24 cellular contexts compared by ENCODE assay signal in the genomic region with DNA sequence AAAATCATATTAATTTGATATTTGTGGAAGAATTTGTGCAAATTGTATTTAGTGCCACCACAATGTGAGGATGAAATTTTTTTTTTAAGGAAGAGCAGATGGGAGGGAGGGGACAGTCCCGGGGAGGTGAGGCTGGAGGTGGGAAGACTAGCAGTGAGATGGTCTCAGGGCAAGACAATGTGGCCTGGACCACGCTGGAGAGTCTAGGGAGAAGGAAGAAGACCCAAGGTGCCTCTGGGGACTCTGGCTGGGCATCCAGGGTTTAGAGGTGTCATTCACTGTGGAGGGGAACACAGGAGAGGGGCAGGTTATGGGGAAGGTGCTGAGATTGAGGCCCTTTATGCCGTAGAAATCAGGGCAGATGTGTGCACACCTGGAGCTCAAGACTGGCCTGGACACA. TPM values are rescaled to one million over a fixed set of nuclear protein-coding genes. Genes with fewer than 3 reads are reported as not detected.
A peak's percentile ranks its signal among the peaks of the same experiment; 100 is the strongest.
DNase-seq lines count a peak whose midpoint lies in the region; ATAC-seq, FAIRE-seq and TF ChIP-seq lines count a peak whose summit lies in the region.
"Had no signal": no experiment of that assay in that cellular context is flagged by ENCODE, and none has a peak within 500 bp of the region (broad histone marks: within the 10 kb centered on the region; RNA-seq: fewer than 3 reads in every experiment).

No MANE protein-coding gene starts in this region.

- H3K4me3 Mint-ChIP-seq in activated naive CD4-positive, alpha-beta T cell treated with anti-CD3 and anti-CD28 coated beads, Interleukin-2, amount 50 U/mL, for 24 hours, result no peak overlapping the region
- H3K4me3 Mint-ChIP-seq in activated naive CD4-positive, alpha-beta T cell treated with anti-CD3 and anti-CD28 coated beads for 36 hours, result no peak overlapping the region
- H3K4me3 Mint-ChIP-seq in astrocyte (ENCODE audit: unreplicated experiment), result no peak overlapping the region
- H3K4me3 Mint-ChIP-seq in naive thymus-derived CD4-positive, alpha-beta T cell, result peak overlapping the region in 1 of 10 donors; percentile 33
- H3K4me3 Mint-ChIP-seq: mesothelial cell of epicardium had no signal

- H3K4me3 ChIP-seq in astrocyte (ENCODE audit: insufficient read depth, low read depth, low read length), result no peak overlapping the region
- no peak overlapping the region for H3K4me3 ChIP-seq in naive thymus-derived CD4-positive, alpha-beta T cell (ENCODE audit: low read length)
- no peak overlapping the region for H3K4me3 ChIP-seq in transverse colon
- H3K4me3 ChIP-seq in ascending aorta, result no peak overlapping the region
- H3K4me3 ChIP-seq: A549, psoas muscle, smooth muscle cell had no signal

- TF ChIP-seq POLR2A in transverse colon (IDR thresholded peaks at IDR 0.05), result no peak

- FAIRE-seq in astrocyte (lab: Jason Lieb, UNC), result no peak
- FAIRE-seq: A549, D721Med, urothelium cell line had no signal

- TF ChIP-seq CTCF in astrocyte (IDR thresholded peaks at IDR 0.05; ENCODE audit: insufficient read depth, low read depth, low read length) (no peak), transverse colon (IDR thresholded peaks at IDR 0.05) (no peak), ascending aorta (IDR thresholded peaks at IDR 0.05) (no peak)

- CTCF ChIA-PET in activated naive CD4-positive, alpha-beta T cell treated with anti-CD3 and anti-CD28 coated beads for 36 hours (lab: Charles Lee), result interaction anchor here (0.6 kb wide), 2 partner anchors 11 to 41 kb away, joined by 3 read pairs; a partner anchor contains a TSS
- CTCF ChIA-PET in naive thymus-derived CD4-positive, alpha-beta T cell (lab: Charles Lee), result no interaction called here

- no peaks in the 10 kb centered on the region for H3K27me3 ChIP-seq in astrocyte (ENCODE audit: insufficient read depth, low read length)
- no peaks in the 10 kb centered on the region for H3K27me3 ChIP-seq in naive thymus-derived CD4-positive, alpha-beta T cell (ENCODE audit: control insufficient read depth in 2 of 2, insufficient read depth in 2 of 2, low read length in 2 of 2)
- H3K27me3 ChIP-seq in transverse colon, result no peaks in the 10 kb centered on the region
- H3K27me3 ChIP-seq in ascending aorta, result no peaks in the 10 kb centered on the region
- H3K27me3 ChIP-seq: foreskin keratinocyte had no signal

- no peaks in the 10 kb centered on the region for H3K9me3 ChIP-seq in astrocyte (ENCODE audit: insufficient read depth, low read depth, low read length)
- no peaks in the 10 kb centered on the region for H3K9me3 ChIP-seq in naive thymus-derived CD4-positive, alpha-beta T cell (ENCODE audit: control insufficient read depth in 2 of 3, low read length in 3 of 3)
- H3K9me3 ChIP-seq in transverse colon, result no peaks in the 10 kb centered on the region
- H3K9me3 ChIP-seq in ascending aorta, result no peaks in the 10 kb centered on the region
- H3K9me3 ChIP-seq: A549, psoas muscle had no signal

- TF ChIP-seq EP300 in transverse colon (IDR thresholded peaks at IDR 0.05; ENCODE audit: low read depth), result no peak

- H3K9ac ChIP-seq in astrocyte (ENCODE audit: low read length), result no peak overlapping the region

- intact Hi-C loops in activated naive CD4-positive, alpha-beta T cell treated with anti-CD3 and anti-CD28 coated beads for 36 hours (cut with micrococcal nuclease), result loop anchor here (5.0 kb wide), 1 partner anchor 95 kb away; a partner anchor contains a TSS
- intact Hi-C loops in naive thymus-derived CD4-positive, alpha-beta T cell (cut with micrococcal nuclease), result no loop called here
- intact Hi-C loops in transverse colon (cut with DNase I; ENCODE audit: low total_unique reads), result loop anchor here (5.0 kb wide), 1 partner anchor 115 kb away; no protein-coding TSS in a partner anchor
- intact Hi-C loops in ascending aorta (cut with DNase I), result no loop called here

- no peaks in the 10 kb centered on the region for H3K79me2 ChIP-seq in astrocyte (ENCODE audit: insufficient read depth, low read length)

- H3K4me1 ChIP-seq in astrocyte (ENCODE audit: insufficient read depth, low read length) (peaks cover 12% of the 10 kb centered on the region), transverse colon (peaks cover 0 to 9% (median 2%) of the 10 kb centered on the region in 4 donors), ascending aorta (peaks cover 0 to 3% of the 10 kb centered on the region in 2 donors)
- peaks cover 3 to 24% of the 10 kb centered on the region in 2 donors for H3K4me1 ChIP-seq in naive thymus-derived CD4-positive, alpha-beta T cell (ENCODE audit: control insufficient read depth in 2 of 2, insufficient read depth in 2 of 2, low read length in 2 of 2)
- H3K4me1 ChIP-seq: psoas muscle had no signal

- in situ Hi-C loops in transverse colon (cut with MboI; ENCODE audit: low pct_ligation_motif_present in 1 of 4, low pct_unique_long_range_greater_than_20kb in 1 of 4, low sequenced_read_pairs in 3 of 4), result loop anchor here in 3 of 4 donors (5.0 to 25.0 kb wide), 4 partner anchors 113 to 350 kb away; no protein-coding TSS in a partner anchor

- peaks cover 44% of the 10 kb centered on the region for H3K4me1 Mint-ChIP-seq in activated naive CD4-positive, alpha-beta T cell treated with anti-CD3 and anti-CD28 coated beads, Interleukin-2, amount 50 U/mL, for 24 hours
- H3K4me1 Mint-ChIP-seq in activated naive CD4-positive, alpha-beta T cell treated with anti-CD3 and anti-CD28 coated beads for 36 hours (ENCODE audit: low read depth), result peaks cover 34% of the 10 kb centered on the region
- H3K4me1 Mint-ChIP-seq in astrocyte (ENCODE audit: low read depth, unreplicated experiment), result peaks cover 9% of the 10 kb centered on the region
- peaks cover 17 to 59% (median 43%) of the 10 kb centered on the region in 7 donors for H3K4me1 Mint-ChIP-seq in naive thymus-derived CD4-positive, alpha-beta T cell

- H3K27ac ChIP-seq in astrocyte (ENCODE audit: low read depth, low read length), result no peak overlapping the region
- no peak overlapping the region for H3K27ac ChIP-seq in naive thymus-derived CD4-positive, alpha-beta T cell (ENCODE audit: low read depth, low read length)
- H3K27ac ChIP-seq in transverse colon, result peak overlapping the region; percentile 50 to 66 (median 55)
- H3K27ac ChIP-seq in ascending aorta, result peak overlapping the region in 1 of 2 donors; percentile 43
- H3K27ac ChIP-seq: A549, foreskin keratinocyte had no signal

- no peaks in the 10 kb centered on the region for H3K9me3 Mint-ChIP-seq in activated naive CD4-positive, alpha-beta T cell treated with anti-CD3 and anti-CD28 coated beads, Interleukin-2, amount 50 U/mL, for 24 hours
- H3K9me3 Mint-ChIP-seq in activated naive CD4-positive, alpha-beta T cell treated with anti-CD3 and anti-CD28 coated beads for 36 hours, result no peaks in the 10 kb centered on the region
- H3K9me3 Mint-ChIP-seq in astrocyte (ENCODE audit: unreplicated experiment), result no peaks in the 10 kb centered on the region
- H3K9me3 Mint-ChIP-seq in naive thymus-derived CD4-positive, alpha-beta T cell, result no peaks in the 10 kb centered on the region
- H3K9me3 Mint-ChIP-seq: mesothelial cell of epicardium had no signal

- no peak for DNase-seq in activated naive CD4-positive, alpha-beta T cell treated with anti-CD3 and anti-CD28 coated beads for 36 hours
- DNase-seq in astrocyte (ENCODE audit: low read depth) (no peak), transverse colon (no peak), ascending aorta (ENCODE audit: low spot score in 2 of 2) (no peak)
- DNase-seq in naive thymus-derived CD4-positive, alpha-beta T cell, result no peak
- DNase-seq: activated CD4-positive, alpha-beta T cell treated with anti-CD3 and anti-CD28 coated beads for 48 hours; activated CD8-positive, alpha-beta memory T cell treated with anti-CD3 and anti-CD28 coated beads, Interleukin-2, amount 50 U/mL, for 48 hours; activated effector memory CD4-positive, alpha-beta T cell treated with anti-CD3 and anti-CD28 coated beads, Interleukin-2, amount 50 U/mL, for 16 hours; caudate nucleus; EL; foreskin keratinocyte; NCI-H146; NCI-H2171; NCI-H524 treated with DMSO at 0.1 percent for 48 hours; psoas muscle; stimulated activated CD4-positive, alpha-beta T cell treated with anti-CD3 and anti-CD28 coated beads, Interleukin-4, amount 100 ng/mL, for 24 hours had no signal

- H3K4me2 ChIP-seq in astrocyte (ENCODE audit: low read length), result no peak overlapping the region
- H3K4me2 ChIP-seq: A549 had no signal

- POLR2A ChIA-PET in naive thymus-derived CD4-positive, alpha-beta T cell (lab: Charles Lee), result no interaction called here

- no peak for ATAC-seq in naive thymus-derived CD4-positive, alpha-beta T cell
- ATAC-seq in GM21737 (IDR thresholded peaks at IDR 0.05; ENCODE audit: unreplicated experiment) (no peak), HG02852 (IDR thresholded peaks at IDR 0.05; ENCODE audit: unreplicated experiment) (no peak)
- ATAC-seq: A549, foreskin keratinocyte had no signal

- H3K36me3 Mint-ChIP-seq in activated naive CD4-positive, alpha-beta T cell treated with anti-CD3 and anti-CD28 coated beads, Interleukin-2, amount 50 U/mL, for 24 hours, result no peaks in the 10 kb centered on the region
- no peaks in the 10 kb centered on the region for H3K36me3 Mint-ChIP-seq in activated naive CD4-positive, alpha-beta T cell treated with anti-CD3 and anti-CD28 coated beads for 36 hours (ENCODE audit: low read depth)
- H3K36me3 Mint-ChIP-seq in astrocyte (ENCODE audit: low read depth, unreplicated experiment), result no peaks in the 10 kb centered on the region
- H3K36me3 Mint-ChIP-seq in naive thymus-derived CD4-positive, alpha-beta T cell, result peaks cover 0 to 2% (median 0%) of the 10 kb centered on the region in 5 donors
- H3K36me3 Mint-ChIP-seq: mesothelial cell of epicardium had no signal

- no peaks in the 10 kb centered on the region for H3K27me3 Mint-ChIP-seq in activated naive CD4-positive, alpha-beta T cell treated with anti-CD3 and anti-CD28 coated beads, Interleukin-2, amount 50 U/mL, for 24 hours
- no peaks in the 10 kb centered on the region for H3K27me3 Mint-ChIP-seq in activated naive CD4-positive, alpha-beta T cell treated with anti-CD3 and anti-CD28 coated beads for 36 hours (ENCODE audit: low read depth)
- peaks cover 6% of the 10 kb centered on the region for H3K27me3 Mint-ChIP-seq in astrocyte (ENCODE audit: low read depth, unreplicated experiment)
- no peaks in the 10 kb centered on the region for H3K27me3 Mint-ChIP-seq in naive thymus-derived CD4-positive, alpha-beta T cell

- no peaks in the 10 kb centered on the region for H3K36me3 ChIP-seq in astrocyte (ENCODE audit: insufficient read depth, low read length)
- no peaks in the 10 kb centered on the region for H3K36me3 ChIP-seq in naive thymus-derived CD4-positive, alpha-beta T cell (ENCODE audit: control insufficient read depth in 2 of 3, insufficient read depth in 3 of 3, low read length in 3 of 3)
- H3K36me3 ChIP-seq in transverse colon, result no peaks in the 10 kb centered on the region
- no peaks in the 10 kb centered on the region for H3K36me3 ChIP-seq in ascending aorta

- peak overlapping the region; percentile 55 for H3K27ac Mint-ChIP-seq in activated naive CD4-positive, alpha-beta T cell treated with anti-CD3 and anti-CD28 coated beads, Interleukin-2, amount 50 U/mL, for 24 hours
- no peak overlapping the region for H3K27ac Mint-ChIP-seq in activated naive CD4-positive, alpha-beta T cell treated with anti-CD3 and anti-CD28 coated beads for 36 hours
- no peak overlapping the region for H3K27ac Mint-ChIP-seq in astrocyte (ENCODE audit: unreplicated experiment)
- peak overlapping the region in 5 of 9 donors; percentile 1 to 69 (median 39) for H3K27ac Mint-ChIP-seq in naive thymus-derived CD4-positive, alpha-beta T cell
- H3K27ac Mint-ChIP-seq: mesothelial cell of epicardium had no signal

- H4K20me1 ChIP-seq in astrocyte (ENCODE audit: insufficient read depth, low read length), result no peaks in the 10 kb centered on the region

- WGBS in transverse colon (ENCODE audit: low coverage in 1 of 2), 2 donors, result 77 to 100% methylated on average over 1 to 3 of the region's 3 CpGs

- peak overlapping the region; percentile 14 for H2AFZ ChIP-seq in astrocyte (ENCODE audit: low read depth, low read length)

RNA-seq across cellular contexts. Expression of a gene that starts 10.3 kb away (rescaled TPM):
- total RNA-seq in activated naive CD4-positive, alpha-beta T cell treated with anti-CD3 and anti-CD28 coated beads for 36 hours, result 10 to 100 TPM; 12.9 to 17.5 TPM
- total RNA-seq in astrocyte (0.79 and 1.3 TPM in 2 replicates), transverse colon (10 to 100 TPM in 3 of 4 donors, under 1 TPM in 1; 1.00 to 27.9 (median 18.6) TPM), ascending aorta (206 TPM)
- total RNA-seq in naive thymus-derived CD4-positive, alpha-beta T cell, result 100 to 1,000 TPM in 1 of 5 experiments, 10 to 100 TPM in 4; 48.8 to 234 (median 72.3) TPM
- 10 to 100 TPM; 24.8 to 97.1 TPM for polyA plus RNA-seq in naive thymus-derived CD4-positive, alpha-beta T cell

RNA-seq across cellular contexts. Expression of a gene that starts 31.4 kb away (rescaled TPM):
- 10 to 100 TPM; 34.1 to 35.8 TPM for total RNA-seq in activated naive CD4-positive, alpha-beta T cell treated with anti-CD3 and anti-CD28 coated beads for 36 hours
- 35.6 and 37.6 TPM in 2 replicates for total RNA-seq in astrocyte
- total RNA-seq in naive thymus-derived CD4-positive, alpha-beta T cell, result 10 to 100 TPM; 17.5 to 60.2 (median 39.5) TPM
- polyA plus RNA-seq in naive thymus-derived CD4-positive, alpha-beta T cell, result 10 to 100 TPM; 37.4 to 45.8 TPM
- total RNA-seq in transverse colon, result 10 to 100 TPM; 15.1 to 32.9 (median 28.0) TPM
- total RNA-seq in ascending aorta, result 7.1 TPM

RNA-seq across cellular contexts. Expression of a gene that starts 52.4 kb away (rescaled TPM):
- total RNA-seq in activated naive CD4-positive, alpha-beta T cell treated with anti-CD3 and anti-CD28 coated beads for 36 hours, result 10 to 100 TPM; 62.9 to 76.7 TPM
- 18.0 and 19.4 TPM in 2 replicates for total RNA-seq in astrocyte
- total RNA-seq in naive thymus-derived CD4-positive, alpha-beta T cell, result 10 to 100 TPM; 20.6 to 72.4 (median 58.6) TPM
- polyA plus RNA-seq in naive thymus-derived CD4-positive, alpha-beta T cell, result 100 to 1,000 TPM; 224 to 235 TPM
- 10 to 100 TPM in 3 of 4 donors, 1 to 10 TPM in 1; 2.0 to 26.6 (median 16.6) TPM for total RNA-seq in transverse colon
- total RNA-seq in ascending aorta, result 36.8 TPM

Comparison
In these comparisons a context has a peak if more than half of its experiments do, and no peak if none do; other contexts are left out.
1. H3K27ac Mint-ChIP-seq: peak in activated naive CD4-positive, alpha-beta T cell treated with anti-CD3 and anti-CD28 coated beads, Interleukin-2, amount 50 U/mL, for 24 hours (single experiment) and naive thymus-derived CD4-positive, alpha-beta T cell (5 of 9); none in activated naive CD4-positive, alpha-beta T cell treated with anti-CD3 and anti-CD28 coated beads for 36 hours (single experiment) and astrocyte (single experiment).
2. H3K27ac ChIP-seq: peak in transverse colon (4 of 4); none in astrocyte (single experiment) and naive thymus-derived CD4-positive, alpha-beta T cell (single experiment).
3. intact Hi-C loops: an anchor here in activated naive CD4-positive, alpha-beta T cell treated with anti-CD3 and anti-CD28 coated beads for 36 hours (5.0 kb wide) and transverse colon (5.0 kb wide); none called in naive thymus-derived CD4-positive, alpha-beta T cell and ascending aorta.